ENCODE assay signal across 1 cellular context in genomic region chr16:10664720-10665126, GRCh38.
A peak's percentile ranks its signal among the peaks of the same experiment; 100 is the strongest.
TF ChIP-seq lines count a peak whose summit lies in the region.

No MANE protein-coding gene starts in this region.

TF ChIP-seq in GM12878, 131 proteins besides CTCF, POLR2A, EP300 and RAD21 (continued from another document):
- TF ChIP-seq PKNOX1 (IDR thresholded peaks at IDR 0.05) (peak; percentile 90), PML (IDR thresholded peaks at IDR 0.05; ENCODE audit: low read length) (no peak), JUNB (IDR thresholded peaks at IDR 0.05) (peak; percentile 84), SMARCA5 (IDR thresholded peaks at IDR 0.05) (peak; percentile 63; the same call in 1 of the 2 replicates), SUZ12 (IDR thresholded peaks at IDR 0.05; ENCODE audit: unreplicated experiment) (no peak), ETV6 (conservative IDR thresholded peaks at IDR 0.05 in 1 of 2, IDR thresholded peaks at IDR 0.05 in 1 of 2; ENCODE audit: borderline replicate concordance in 1 of 2, low read depth in 1 of 2) (peak in 1 of 2 experiments; percentile 91; a peak in 2 of 4 replicates), SP1 (IDR thresholded peaks at IDR 0.05; ENCODE audit: low read depth, low read length) (no peak), BRCA1 (IDR thresholded peaks at IDR 0.05; ENCODE audit: low read depth, low read length) (no peak), IKZF1 (conservative IDR thresholded peaks at IDR 0.05) (0 out of 2 replicates have a peak, but pooled peaks have one; percentile 15), DPF2 (IDR thresholded peaks at IDR 0.05) (no peak), EED (IDR thresholded peaks at IDR 0.05; ENCODE audit: low read depth) (peak; percentile 59; the same call in 1 of the 2 replicates), PAX5 (IDR thresholded peaks at IDR 0.05; ENCODE audit: borderline replicate concordance, low read depth, low read length) (no peak), JUND (IDR thresholded peaks at IDR 0.05; ENCODE audit: low read depth, low read length) (no peak), CREM (IDR thresholded peaks at IDR 0.05; ENCODE audit: low read depth) (peak; percentile 38; the same call in 1 of the 2 replicates), ZNF622 (IDR thresholded peaks at IDR 0.05) (no peak), TCF3 (IDR thresholded peaks at IDR 0.05; ENCODE audit: borderline replicate concordance, insufficient read depth, low read depth, low read length) (no peak), YY1 (IDR thresholded peaks at IDR 0.05; ENCODE audit: low read depth, low read length) (no peak), KLF5 (IDR thresholded peaks at IDR 0.05; ENCODE audit: partially characterized antibody) (no peak), GABPA (IDR thresholded peaks at IDR 0.05; ENCODE audit: low read depth) (0 out of 2 replicates have a peak, but pooled peaks have one; percentile 23), HSF1 (IDR thresholded peaks at IDR 0.05; ENCODE audit: low read depth, low read length) (no peak), RB1 (IDR thresholded peaks at IDR 0.05; ENCODE audit: borderline replicate concordance) (no peak), MEF2A (IDR thresholded peaks at IDR 0.05; ENCODE audit: insufficient read depth, low read depth, low read length) (peak; percentile 71; the same call in 1 of the 2 replicates), ZBED1 (IDR thresholded peaks at IDR 0.05; ENCODE audit: borderline replicate concordance) (peak; percentile 60; the same call in 1 of the 2 replicates), E2F4 (IDR thresholded peaks at IDR 0.05; ENCODE audit: low read depth, low read length) (no peak), FOXM1 (IDR thresholded peaks at IDR 0.05; ENCODE audit: low read depth, low read length) (peak; percentile 81), TCF12 (IDR thresholded peaks at IDR 0.05; ENCODE audit: low read depth, low read length) (0 out of 2 replicates have a peak, but pooled peaks have one; percentile 55), NFIC (IDR thresholded peaks at IDR 0.05; ENCODE audit: low read depth, low read length) (peak; percentile 78; the same call in 1 of the 2 replicates), ZNF384 (IDR thresholded peaks at IDR 0.05; ENCODE audit: borderline replicate concordance, low read depth, low read length) (no peak), TAF1 (IDR thresholded peaks at IDR 0.05; ENCODE audit: borderline replicate concordance, low read depth, low read length) (no peak), ZNF592 (IDR thresholded peaks at IDR 0.05) (no peak), RUNX3 (IDR thresholded peaks at IDR 0.05; ENCODE audit: low read length) (peak; percentile 49; the same call in 1 of the 2 replicates)
- TF ChIP-seq, protein P1, sequence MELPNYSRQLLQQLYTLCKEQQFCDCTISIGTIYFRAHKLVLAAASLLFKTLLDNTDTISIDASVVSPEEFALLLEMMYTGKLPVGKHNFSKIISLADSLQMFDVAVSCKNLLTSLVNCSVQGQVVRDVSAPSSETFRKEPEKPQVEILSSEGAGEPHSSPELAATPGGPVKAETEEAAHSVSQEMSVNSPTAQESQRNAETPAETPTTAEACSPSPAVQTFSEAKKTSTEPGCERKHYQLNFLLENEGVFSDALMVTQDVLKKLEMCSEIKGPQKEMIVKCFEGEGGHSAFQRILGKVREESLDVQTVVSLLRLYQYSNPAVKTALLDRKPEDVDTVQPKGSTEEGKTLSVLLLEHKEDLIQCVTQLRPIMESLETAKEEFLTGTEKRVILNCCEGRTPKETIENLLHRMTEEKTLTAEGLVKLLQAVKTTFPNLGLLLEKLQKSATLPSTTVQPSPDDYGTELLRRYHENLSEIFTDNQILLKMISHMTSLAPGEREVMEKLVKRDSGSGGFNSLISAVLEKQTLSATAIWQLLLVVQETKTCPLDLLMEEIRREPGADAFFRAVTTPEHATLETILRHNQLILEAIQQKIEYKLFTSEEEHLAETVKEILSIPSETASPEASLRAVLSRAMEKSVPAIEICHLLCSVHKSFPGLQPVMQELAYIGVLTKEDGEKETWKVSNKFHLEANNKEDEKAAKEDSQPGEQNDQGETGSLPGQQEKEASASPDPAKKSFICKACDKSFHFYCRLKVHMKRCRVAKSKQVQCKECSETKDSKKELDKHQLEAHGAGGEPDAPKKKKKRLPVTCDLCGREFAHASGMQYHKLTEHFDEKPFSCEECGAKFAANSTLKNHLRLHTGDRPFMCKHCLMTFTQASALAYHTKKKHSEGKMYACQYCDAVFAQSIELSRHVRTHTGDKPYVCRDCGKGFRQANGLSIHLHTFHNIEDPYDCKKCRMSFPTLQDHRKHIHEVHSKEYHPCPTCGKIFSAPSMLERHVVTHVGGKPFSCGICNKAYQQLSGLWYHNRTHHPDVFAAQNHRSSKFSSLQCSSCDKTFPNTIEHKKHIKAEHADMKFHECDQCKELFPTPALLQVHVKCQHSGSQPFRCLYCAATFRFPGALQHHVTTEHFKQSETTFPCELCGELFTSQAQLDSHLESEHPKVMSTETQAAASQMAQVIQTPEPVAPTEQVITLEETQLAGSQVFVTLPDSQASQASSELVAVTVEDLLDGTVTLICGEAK (IDR thresholded peaks at IDR 0.05; ENCODE audit: borderline replicate concordance) = no peak
- TF ChIP-seq, protein P2, sequence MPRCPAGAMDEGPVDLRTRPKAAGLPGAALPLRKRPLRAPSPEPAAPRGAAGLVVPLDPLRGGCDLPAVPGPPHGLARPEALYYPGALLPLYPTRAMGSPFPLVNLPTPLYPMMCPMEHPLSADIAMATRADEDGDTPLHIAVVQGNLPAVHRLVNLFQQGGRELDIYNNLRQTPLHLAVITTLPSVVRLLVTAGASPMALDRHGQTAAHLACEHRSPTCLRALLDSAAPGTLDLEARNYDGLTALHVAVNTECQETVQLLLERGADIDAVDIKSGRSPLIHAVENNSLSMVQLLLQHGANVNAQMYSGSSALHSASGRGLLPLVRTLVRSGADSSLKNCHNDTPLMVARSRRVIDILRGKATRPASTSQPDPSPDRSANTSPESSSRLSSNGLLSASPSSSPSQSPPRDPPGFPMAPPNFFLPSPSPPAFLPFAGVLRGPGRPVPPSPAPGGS (IDR thresholded peaks at IDR 0.05; ENCODE audit: borderline replicate concordance, insufficient read depth, low read depth, low read length, poor library complexity, severe bottlenecking) = no peak
- TF ChIP-seq, protein P3, sequence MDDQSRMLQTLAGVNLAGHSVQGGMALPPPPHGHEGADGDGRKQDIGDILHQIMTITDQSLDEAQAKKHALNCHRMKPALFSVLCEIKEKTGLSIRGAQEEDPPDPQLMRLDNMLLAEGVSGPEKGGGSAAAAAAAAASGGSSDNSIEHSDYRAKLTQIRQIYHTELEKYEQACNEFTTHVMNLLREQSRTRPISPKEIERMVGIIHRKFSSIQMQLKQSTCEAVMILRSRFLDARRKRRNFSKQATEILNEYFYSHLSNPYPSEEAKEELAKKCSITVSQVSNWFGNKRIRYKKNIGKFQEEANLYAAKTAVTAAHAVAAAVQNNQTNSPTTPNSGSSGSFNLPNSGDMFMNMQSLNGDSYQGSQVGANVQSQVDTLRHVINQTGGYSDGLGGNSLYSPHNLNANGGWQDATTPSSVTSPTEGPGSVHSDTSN (IDR thresholded peaks at IDR 0.05; ENCODE audit: insufficient replicate concordance, low read depth, low read length) = peak; percentile 35
